ENCODE assay signal across 26 cellular contexts in genomic region chr7:46839651-46840050, GRCh38.
A peak's percentile ranks its signal among the peaks of the same experiment; 100 is the strongest.
DNase-seq lines count a peak whose midpoint lies in the region; ATAC-seq and TF ChIP-seq lines count a peak whose summit lies in the region.
"Had no signal": no experiment of that assay in that cellular context is flagged by ENCODE, and none has a peak within 500 bp of the region (broad histone marks: within the 10 kb centered on the region; RNA-seq: fewer than 3 reads in every experiment).

No MANE protein-coding gene starts in this region.

- intact Hi-C loops in left ventricle myocardium inferior (cut with micrococcal nuclease): no loop called here
- intact Hi-C loops in CD4-positive, alpha-beta memory T cell (cut with micrococcal nuclease): no loop called here

- H3K36me3 ChIP-seq in left ventricle myocardium inferior (no peaks in the 10 kb centered on the region), right atrium auricular region (no peaks in the 10 kb centered on the region)
- H3K36me3 ChIP-seq in CD4-positive, alpha-beta memory T cell (ENCODE audit: insufficient read depth, low read length): no peaks in the 10 kb centered on the region
- H3K36me3 ChIP-seq: gastroesophageal sphincter, SJSA1, vagina had no signal

- H3K27me3 ChIP-seq in left ventricle myocardium inferior (ENCODE audit: low read depth) (no peaks in the 10 kb centered on the region), right atrium auricular region (no peaks in the 10 kb centered on the region), foreskin keratinocyte (no peaks in the 10 kb centered on the region)
- no peaks in the 10 kb centered on the region for H3K27me3 ChIP-seq in CD4-positive, alpha-beta memory T cell (ENCODE audit: insufficient read depth, low read length)
- H3K27me3 ChIP-seq: gastroesophageal sphincter, SJSA1, vagina had no signal

- POLR2A ChIA-PET in CD4-positive, alpha-beta memory T cell (lab: Charles Lee; ENCODE audit: partially characterized antibody): no interaction called here

- no peaks in the 10 kb centered on the region for H3K9me3 ChIP-seq in left ventricle myocardium inferior (replicated peaks)
- no peaks in the 10 kb centered on the region for H3K9me3 ChIP-seq in right atrium auricular region
- no peaks in the 10 kb centered on the region for H3K9me3 ChIP-seq in CD4-positive, alpha-beta memory T cell (ENCODE audit: control insufficient read depth in 1 of 2, low read length in 2 of 2)
- H3K9me3 ChIP-seq: gastroesophageal sphincter, SJSA1, vagina had no signal

- DNase-seq in left ventricle myocardium inferior (no peak), right atrium auricular region (ENCODE audit: low spot score) (no peak), cardiac fibroblast (ENCODE audit: low read depth in 2 of 2) (peak; percentile 12 to 85), foreskin keratinocyte (peak; percentile 39 to 70)
- DNase-seq in activated T-cell treated with anti-CD3 and anti-CD28 coated beads, Interleukin-2, amount 50 U/mL, for 72 hours: no peak
- no peak for DNase-seq in activated CD8-positive, alpha-beta memory T cell treated with anti-CD3 and anti-CD28 coated beads, Interleukin-2, amount 50 U/mL, for 4 hours
- no peak for DNase-seq in CD4-positive, alpha-beta memory T cell
- DNase-seq: activated CD8-positive, alpha-beta T cell treated with anti-CD3 and anti-CD28 coated beads for 36 hours; activated effector memory CD4-positive, alpha-beta T cell treated with Interleukin-2 at 50 U/mL for 16 hours; activated naive CD8-positive, alpha-beta T cell treated with anti-CD3 and anti-CD28 coated beads for 36 hours; activated T-cell treated with anti-CD3 and anti-CD28 coated beads for 4 hours; hypothalamus; immature natural killer cell; NCI-H1436; NCI-H2107; NCI-H748 treated with DMSO at 0.1 percent for 48 hours; RPMI8226; stimulated activated naive CD4-positive, alpha-beta T cell treated with Interleukin-2 at 50 U/mL for 16 hours; T-helper 1 cell had no signal

- H3K4me1 ChIP-seq in left ventricle myocardium inferior (no peaks in the 10 kb centered on the region), right atrium auricular region (no peaks in the 10 kb centered on the region), foreskin keratinocyte (no peaks in the 10 kb centered on the region)
- H3K4me1 ChIP-seq in CD4-positive, alpha-beta memory T cell (ENCODE audit: insufficient read depth, low read length): no peaks in the 10 kb centered on the region
- H3K4me1 ChIP-seq: gastroesophageal sphincter, vagina had no signal

- H3K4me3 ChIP-seq in left ventricle myocardium inferior (no peak overlapping the region), right atrium auricular region (no peak overlapping the region), cardiac fibroblast (replicated peaks in 1 of 2; ENCODE audit: low read depth in 2 of 2, low read length in 2 of 2) (no peak overlapping the region)
- H3K4me3 ChIP-seq in CD4-positive, alpha-beta memory T cell (ENCODE audit: low read length in 2 of 2): no peak overlapping the region
- H3K4me3 ChIP-seq: gastroesophageal sphincter, SJSA1, vagina had no signal

- H3K36me3 Mint-ChIP-seq in activated T-cell treated with anti-CD3 and anti-CD28 coated beads, Interleukin-2, amount 50 U/mL, for 72 hours (ENCODE audit: insufficient read depth in 2 of 2): no peaks in the 10 kb centered on the region
- H3K36me3 Mint-ChIP-seq in CD4-positive, alpha-beta memory T cell: no peaks in the 10 kb centered on the region
- H3K36me3 Mint-ChIP-seq: activated naive CD8-positive, alpha-beta T cell treated with anti-CD3 and anti-CD28 coated beads for 36 hours; immature natural killer cell; memory B cell had no signal

- no peaks in the 10 kb centered on the region for H3K4me1 Mint-ChIP-seq in activated T-cell treated with anti-CD3 and anti-CD28 coated beads, Interleukin-2, amount 50 U/mL, for 72 hours (ENCODE audit: low read depth)
- H3K4me1 Mint-ChIP-seq in CD4-positive, alpha-beta memory T cell: no peaks in the 10 kb centered on the region
- H3K4me1 Mint-ChIP-seq: activated naive CD8-positive, alpha-beta T cell treated with anti-CD3 and anti-CD28 coated beads for 36 hours; immature natural killer cell; memory B cell had no signal

- CTCF ChIA-PET in CD4-positive, alpha-beta memory T cell (lab: Charles Lee; ENCODE audit: partially characterized antibody): no interaction called here

- ATAC-seq in foreskin keratinocyte (no peak), HG03571 (IDR thresholded peaks at IDR 0.05; ENCODE audit: unreplicated experiment) (no peak)
- no peak for ATAC-seq in activated T-cell treated with anti-CD3 and anti-CD28 coated beads, Interleukin-2, amount 50 U/mL, for 72 hours (replicated peaks in 1 of 2)
- ATAC-seq: activated CD8-positive, alpha-beta T cell treated with anti-CD3 and anti-CD28 coated beads for 36 hours; gastroesophageal sphincter had no signal

- TF ChIP-seq CTCF in left ventricle myocardium inferior (IDR thresholded peaks at IDR 0.05; ENCODE audit: borderline replicate concordance) (no peak), right atrium auricular region (IDR thresholded peaks at IDR 0.05) (no peak), cardiac fibroblast (IDR thresholded peaks at IDR 0.05; ENCODE audit: low read depth, low read length) (no peak), foreskin keratinocyte (conservative IDR thresholded peaks at IDR 0.05) (no peak)

- H3K27ac ChIP-seq in left ventricle myocardium inferior (replicated peaks) (peak overlapping the region; percentile 3), right atrium auricular region (no peak overlapping the region), foreskin keratinocyte (no peak overlapping the region)
- H3K27ac ChIP-seq in CD4-positive, alpha-beta memory T cell (ENCODE audit: low read depth, low read length): no peak overlapping the region
- H3K27ac ChIP-seq: 22Rv1, gastroesophageal sphincter, KMS-11, SJSA1, vagina had no signal

- no peaks in the 10 kb centered on the region for H3K27me3 Mint-ChIP-seq in activated T-cell treated with anti-CD3 and anti-CD28 coated beads, Interleukin-2, amount 50 U/mL, for 72 hours (ENCODE audit: low read depth)
- H3K27me3 Mint-ChIP-seq in CD4-positive, alpha-beta memory T cell: no peaks in the 10 kb centered on the region
- H3K27me3 Mint-ChIP-seq: activated CD8-positive, alpha-beta T cell treated with anti-CD3 and anti-CD28 coated beads for 36 hours; activated naive CD8-positive, alpha-beta T cell treated with anti-CD3 and anti-CD28 coated beads for 36 hours; memory B cell had no signal

- H3K27ac Mint-ChIP-seq in activated T-cell treated with anti-CD3 and anti-CD28 coated beads, Interleukin-2, amount 50 U/mL, for 72 hours: no peak overlapping the region
- H3K27ac Mint-ChIP-seq in CD4-positive, alpha-beta memory T cell: no peak overlapping the region
- H3K27ac Mint-ChIP-seq: activated CD8-positive, alpha-beta T cell treated with anti-CD3 and anti-CD28 coated beads for 36 hours; activated naive CD8-positive, alpha-beta T cell treated with anti-CD3 and anti-CD28 coated beads for 36 hours; immature natural killer cell; memory B cell had no signal

- peaks cover 0 to 1% of the 10 kb centered on the region in 2 donors for H3K9me3 Mint-ChIP-seq in activated T-cell treated with anti-CD3 and anti-CD28 coated beads, Interleukin-2, amount 50 U/mL, for 72 hours
- peaks cover 0 to 8% (median 3%) of the 10 kb centered on the region in 8 donors for H3K9me3 Mint-ChIP-seq in CD4-positive, alpha-beta memory T cell
- H3K9me3 Mint-ChIP-seq: activated CD8-positive, alpha-beta T cell treated with anti-CD3 and anti-CD28 coated beads for 36 hours; activated naive CD8-positive, alpha-beta T cell treated with anti-CD3 and anti-CD28 coated beads for 36 hours; memory B cell had no signal

- no peak overlapping the region for H3K4me3 Mint-ChIP-seq in activated T-cell treated with anti-CD3 and anti-CD28 coated beads, Interleukin-2, amount 50 U/mL, for 72 hours
- no peak overlapping the region for H3K4me3 Mint-ChIP-seq in CD4-positive, alpha-beta memory T cell
- H3K4me3 Mint-ChIP-seq: activated CD8-positive, alpha-beta T cell treated with anti-CD3 and anti-CD28 coated beads for 36 hours; activated naive CD8-positive, alpha-beta T cell treated with anti-CD3 and anti-CD28 coated beads for 36 hours; immature natural killer cell; memory B cell had no signal

Comparison
In these comparisons a context has a peak if more than half of its experiments do, and no peak if none do; other contexts are left out.
1. DNase-seq: peak in cardiac fibroblast (2 of 2) and foreskin keratinocyte (2 of 2); none in left ventricle myocardium inferior (single experiment), right atrium auricular region (single experiment), activated T-cell treated with anti-CD3 and anti-CD28 coated beads, Interleukin-2, amount 50 U/mL, for 72 hours (0 of 2), activated CD8-positive, alpha-beta memory T cell treated with anti-CD3 and anti-CD28 coated beads, Interleukin-2, amount 50 U/mL, for 4 hours (single experiment) and CD4-positive, alpha-beta memory T cell (0 of 5).